ENCODE assay signal across 8 cellular contexts in genomic region chr2:84879595-84880394, GRCh38.
DNase-seq lines count a peak whose midpoint lies in the region; ATAC-seq and TF ChIP-seq lines count a peak whose summit lies in the region.

No MANE protein-coding gene starts in this region.

- H3K36me3 Mint-ChIP-seq in T-helper 2 cell treated with Interferon-gamma antibody and Interleukin-4, amounts not matched to agents 5 μg/mL and 100 μg/mL, for 36 hours (ENCODE audit: low read depth): peaks cover 20% of the 10 kb centered on the region

- DNase-seq in activated CD4-positive, CD25-positive, alpha-beta regulatory T cell treated with anti-CD3 and anti-CD28 coated beads, Interleukin-2, amount 50 U/mL, for 72 hours: peak; percentile 40
- DNase-seq in activated CD4-positive, CD25-positive, alpha-beta regulatory T cell (lab: John Stamatoyannopoulos, UW): no peak
- DNase-seq in T-helper 2 cell treated with Interferon-gamma antibody and Interleukin-4, amounts not matched to agents 5 μg/mL and 100 μg/mL, for 36 hours (ENCODE audit: low spot score): no peak
- no peak for DNase-seq in foreskin fibroblast
- DNase-seq in skeletal muscle cell (ENCODE audit: low read depth): no peak
- no peak for DNase-seq in HCEC 1CT
- no peak for DNase-seq in GM19240 (ENCODE audit: insufficient read length, low spot score)

- peak overlapping the region; percentile 91 for H3K4me3 Mint-ChIP-seq in T-helper 2 cell treated with Interferon-gamma antibody and Interleukin-4, amounts not matched to agents 5 μg/mL and 100 μg/mL, for 36 hours

- H3K9me3 Mint-ChIP-seq in T-helper 2 cell treated with Interferon-gamma antibody and Interleukin-4, amounts not matched to agents 5 μg/mL and 100 μg/mL, for 36 hours: no peaks in the 10 kb centered on the region

- peak overlapping the region; percentile 86 for H3K27ac Mint-ChIP-seq in T-helper 2 cell treated with Interferon-gamma antibody and Interleukin-4, amounts not matched to agents 5 μg/mL and 100 μg/mL, for 36 hours

- no peak for TF ChIP-seq CTCF in foreskin fibroblast (IDR thresholded peaks at IDR 0.05; ENCODE audit: low read depth, low read length)

- peaks cover 55% of the 10 kb centered on the region for H3K4me1 Mint-ChIP-seq in T-helper 2 cell treated with Interferon-gamma antibody and Interleukin-4, amounts not matched to agents 5 μg/mL and 100 μg/mL, for 36 hours (ENCODE audit: low read depth)

- H3K4me3 ChIP-seq in foreskin fibroblast (ENCODE audit: low read depth in 1 of 2, low read length in 2 of 2) (peak overlapping the region; percentile 58 to 66), skeletal muscle cell (ENCODE audit: low read depth, low read length) (peak overlapping the region; percentile 63)

- ATAC-seq in HG02852 (IDR thresholded peaks at IDR 0.05; ENCODE audit: unreplicated experiment): peak; percentile 63

- no peaks in the 10 kb centered on the region for H3K27me3 Mint-ChIP-seq in T-helper 2 cell treated with Interferon-gamma antibody and Interleukin-4, amounts not matched to agents 5 μg/mL and 100 μg/mL, for 36 hours (ENCODE audit: low read depth)
